ENCODE assay signal across 27 cellular contexts in the genomic region with DNA sequence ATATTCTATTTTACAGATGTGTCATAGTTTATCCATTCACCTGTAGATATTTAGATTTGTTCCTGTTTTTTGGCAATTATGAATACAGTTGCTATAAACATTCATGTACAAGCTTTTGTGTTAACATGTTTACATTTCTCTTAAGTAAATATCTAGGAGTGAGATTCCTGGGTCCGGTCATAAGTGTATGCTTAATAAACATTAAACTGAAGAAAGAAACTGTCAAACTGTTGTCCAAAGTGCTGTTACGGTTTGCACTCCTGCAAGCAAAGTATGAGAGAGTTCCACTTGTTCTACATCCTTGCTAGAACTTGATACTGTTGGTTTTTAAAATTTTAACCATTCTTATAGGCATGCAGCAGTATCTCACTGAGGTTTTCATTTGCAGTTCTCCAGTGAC.
"Had no signal": no experiment of that assay in that cellular context is flagged by ENCODE, and none has a peak within 500 bp of the region (broad histone marks: within the 10 kb centered on the region; RNA-seq: fewer than 3 reads in every experiment).

No MANE protein-coding gene starts in this region.

- ATAC-seq: left cardiac atrium; left lobe of liver; naive thymus-derived CD8-positive, alpha-beta T cell; pancreas; right cardiac atrium; stimulated activated effector memory CD8-positive, alpha-beta T cell treated with anti-CD3 and anti-CD28 coated beads, Interleukin-12 subunit alpha, Interleukin-12 subunit beta, amount 100 ng/mL, for 72 hours; upper lobe of right lung had no signal

- H3K27ac ChIP-seq: lower lobe of right lung, pancreas, prostate gland, sigmoid colon, spleen, suprapubic skin, thoracic aorta, tibial artery, upper lobe of right lung had no signal

- FAIRE-seq: keratinocyte, pancreas, small intestine, urothelium cell line had no signal

- H3K9me3 ChIP-seq: lower lobe of right lung, pancreas, prostate gland, sigmoid colon, spleen, suprapubic skin, thoracic aorta, tibial artery, upper lobe of right lung had no signal

- H3K27me3 ChIP-seq: pancreas, sigmoid colon, spleen, suprapubic skin, tibial artery, upper lobe of right lung had no signal

- H3K36me3 ChIP-seq: prostate gland had no signal

- H3K4me3 ChIP-seq: lower lobe of right lung, pancreas, prostate gland, sigmoid colon, spleen, suprapubic skin, thoracic aorta, tibial artery, upper lobe of right lung had no signal

- DNase-seq: hippocampal formation; kidney glomerular epithelial cell; left cardiac atrium; lower lobe of right lung; mammary epithelial cell; mesenchymal stem cell; naive thymus-derived CD8-positive, alpha-beta T cell; nucleus accumbens; pancreas; posterior cingulate gyrus; retina; right cardiac atrium; sigmoid colon; small intestine; spleen; stimulated activated CD4-positive, alpha-beta T cell treated with anti-CD3 and anti-CD28 coated beads, Interleukin-4, amount 100 ng/mL, for 24 hours; stimulated activated naive CD4-positive, alpha-beta T cell; tibial artery; trophoblast cell; upper lobe of right lung had no signal

- H3K4me1 ChIP-seq: lower lobe of right lung, pancreas, prostate gland, sigmoid colon, spleen, suprapubic skin, tibial artery, upper lobe of right lung had no signal
